In the genomic region with DNA sequence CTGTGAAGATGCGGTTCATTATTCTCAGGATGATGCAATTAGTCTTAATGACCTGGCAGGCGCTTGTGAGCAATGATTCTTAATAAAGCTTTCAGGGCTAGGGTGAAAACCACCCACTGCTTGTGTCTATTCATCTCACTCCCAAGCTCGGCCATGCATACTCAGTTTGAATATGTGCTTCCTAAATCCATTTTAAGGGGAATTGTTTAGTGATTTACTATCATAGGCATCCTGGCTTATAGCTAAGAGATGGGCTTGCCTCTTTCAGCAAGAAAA, we compare ENCODE assay signal across 1 cellular context.
TF ChIP-seq lines count a peak whose summit lies in the region.

No MANE protein-coding gene starts in this region.

TF ChIP-seq in GM12878, 131 proteins besides CTCF, POLR2A, EP300 and RAD21 (continued from another document):
- TF ChIP-seq, protein P1, sequence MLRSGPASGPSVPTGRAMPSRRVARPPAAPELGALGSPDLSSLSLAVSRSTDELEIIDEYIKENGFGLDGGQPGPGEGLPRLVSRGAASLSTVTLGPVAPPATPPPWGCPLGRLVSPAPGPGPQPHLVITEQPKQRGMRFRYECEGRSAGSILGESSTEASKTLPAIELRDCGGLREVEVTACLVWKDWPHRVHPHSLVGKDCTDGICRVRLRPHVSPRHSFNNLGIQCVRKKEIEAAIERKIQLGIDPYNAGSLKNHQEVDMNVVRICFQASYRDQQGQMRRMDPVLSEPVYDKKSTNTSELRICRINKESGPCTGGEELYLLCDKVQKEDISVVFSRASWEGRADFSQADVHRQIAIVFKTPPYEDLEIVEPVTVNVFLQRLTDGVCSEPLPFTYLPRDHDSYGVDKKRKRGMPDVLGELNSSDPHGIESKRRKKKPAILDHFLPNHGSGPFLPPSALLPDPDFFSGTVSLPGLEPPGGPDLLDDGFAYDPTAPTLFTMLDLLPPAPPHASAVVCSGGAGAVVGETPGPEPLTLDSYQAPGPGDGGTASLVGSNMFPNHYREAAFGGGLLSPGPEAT (IDR thresholded peaks at IDR 0.05; ENCODE audit: low read depth) = peak; percentile 79
- TF ChIP-seq, protein P2, sequence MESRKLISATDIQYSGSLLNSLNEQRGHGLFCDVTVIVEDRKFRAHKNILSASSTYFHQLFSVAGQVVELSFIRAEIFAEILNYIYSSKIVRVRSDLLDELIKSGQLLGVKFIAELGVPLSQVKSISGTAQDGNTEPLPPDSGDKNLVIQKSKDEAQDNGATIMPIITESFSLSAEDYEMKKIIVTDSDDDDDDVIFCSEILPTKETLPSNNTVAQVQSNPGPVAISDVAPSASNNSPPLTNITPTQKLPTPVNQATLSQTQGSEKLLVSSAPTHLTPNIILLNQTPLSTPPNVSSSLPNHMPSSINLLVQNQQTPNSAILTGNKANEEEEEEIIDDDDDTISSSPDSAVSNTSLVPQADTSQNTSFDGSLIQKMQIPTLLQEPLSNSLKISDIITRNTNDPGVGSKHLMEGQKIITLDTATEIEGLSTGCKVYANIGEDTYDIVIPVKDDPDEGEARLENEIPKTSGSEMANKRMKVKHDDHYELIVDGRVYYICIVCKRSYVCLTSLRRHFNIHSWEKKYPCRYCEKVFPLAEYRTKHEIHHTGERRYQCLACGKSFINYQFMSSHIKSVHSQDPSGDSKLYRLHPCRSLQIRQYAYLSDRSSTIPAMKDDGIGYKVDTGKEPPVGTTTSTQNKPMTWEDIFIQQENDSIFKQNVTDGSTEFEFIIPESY (IDR thresholded peaks at IDR 0.05) = no peak
- TF ChIP-seq EED (IDR thresholded peaks at IDR 0.05; ENCODE audit: low read depth) (peak; percentile 91), LARP7 (IDR thresholded peaks at IDR 0.05) (no peak), PAX5 (IDR thresholded peaks at IDR 0.05; ENCODE audit: borderline replicate concordance, low read depth, low read length) (peak; percentile 69), NR2F1 (conservative IDR thresholded peaks at IDR 0.05) (peak; percentile 90), TAF1 (IDR thresholded peaks at IDR 0.05; ENCODE audit: borderline replicate concordance, low read depth, low read length) (no peak), SMC3 (IDR thresholded peaks at IDR 0.05; ENCODE audit: borderline replicate concordance, low read length) (no peak), BHLHE40 (IDR thresholded peaks at IDR 0.05; ENCODE audit: borderline replicate concordance in 1 of 2, low read depth in 2 of 2, low read length in 1 of 2) (peak; percentile 79 to 85), ATF7 (IDR thresholded peaks at IDR 0.05; ENCODE audit: low read depth) (peak; percentile 95), IKZF2 (IDR thresholded peaks at IDR 0.05) (peak; percentile 91 to 95), STAT3 (IDR thresholded peaks at IDR 0.05; ENCODE audit: low read depth, low read length) (no peak), CREM (IDR thresholded peaks at IDR 0.05; ENCODE audit: low read depth) (peak; percentile 77), MEF2B (IDR thresholded peaks at IDR 0.05; ENCODE audit: partially characterized antibody, poor library complexity, severe bottlenecking) (no peak), ZNF24 (IDR thresholded peaks at IDR 0.05) (peak; percentile 40; the same call in 1 of the 2 replicates), CREB1 (IDR thresholded peaks at IDR 0.05; ENCODE audit: low read depth) (peak; percentile 54; the same call in 1 of the 2 replicates), PAX8 (IDR thresholded peaks at IDR 0.05) (no peak), MTA2 (IDR thresholded peaks at IDR 0.05; ENCODE audit: low read depth) (peak; percentile 100), FOXM1 (IDR thresholded peaks at IDR 0.05; ENCODE audit: low read depth, low read length) (peak; percentile 89; the same call in 1 of the 2 replicates), GATAD2B (conservative IDR thresholded peaks at IDR 0.05; ENCODE audit: low read depth) (no peak; the same call in 1 of the 2 replicates), HDAC2 (IDR thresholded peaks at IDR 0.05) (no peak), STAT1 (conservative IDR thresholded peaks at IDR 0.05) (no peak), TCF12 (IDR thresholded peaks at IDR 0.05; ENCODE audit: low read depth, low read length) (peak; percentile 58; the same call in 1 of the 2 replicates), ZNF207 (IDR thresholded peaks at IDR 0.05; ENCODE audit: borderline replicate concordance) (peak; percentile 6; the same call in 1 of the 2 replicates), TCF7 (IDR thresholded peaks at IDR 0.05; ENCODE audit: borderline replicate concordance) (peak; percentile 84; the same call in 1 of the 2 replicates), SREBF1 (IDR thresholded peaks at IDR 0.05; ENCODE audit: low read length) (no peak), JUND (IDR thresholded peaks at IDR 0.05; ENCODE audit: low read depth, low read length) (peak; percentile 82), RELA (IDR thresholded peaks at IDR 0.05; ENCODE audit: borderline replicate concordance, partially characterized antibody) (no peak)
- TF ChIP-seq, protein P3, sequence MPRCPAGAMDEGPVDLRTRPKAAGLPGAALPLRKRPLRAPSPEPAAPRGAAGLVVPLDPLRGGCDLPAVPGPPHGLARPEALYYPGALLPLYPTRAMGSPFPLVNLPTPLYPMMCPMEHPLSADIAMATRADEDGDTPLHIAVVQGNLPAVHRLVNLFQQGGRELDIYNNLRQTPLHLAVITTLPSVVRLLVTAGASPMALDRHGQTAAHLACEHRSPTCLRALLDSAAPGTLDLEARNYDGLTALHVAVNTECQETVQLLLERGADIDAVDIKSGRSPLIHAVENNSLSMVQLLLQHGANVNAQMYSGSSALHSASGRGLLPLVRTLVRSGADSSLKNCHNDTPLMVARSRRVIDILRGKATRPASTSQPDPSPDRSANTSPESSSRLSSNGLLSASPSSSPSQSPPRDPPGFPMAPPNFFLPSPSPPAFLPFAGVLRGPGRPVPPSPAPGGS (IDR thresholded peaks at IDR 0.05; ENCODE audit: borderline replicate concordance, insufficient read depth, low read depth, low read length, poor library complexity, severe bottlenecking) = peak; percentile 65
- TF ChIP-seq, protein P4, sequence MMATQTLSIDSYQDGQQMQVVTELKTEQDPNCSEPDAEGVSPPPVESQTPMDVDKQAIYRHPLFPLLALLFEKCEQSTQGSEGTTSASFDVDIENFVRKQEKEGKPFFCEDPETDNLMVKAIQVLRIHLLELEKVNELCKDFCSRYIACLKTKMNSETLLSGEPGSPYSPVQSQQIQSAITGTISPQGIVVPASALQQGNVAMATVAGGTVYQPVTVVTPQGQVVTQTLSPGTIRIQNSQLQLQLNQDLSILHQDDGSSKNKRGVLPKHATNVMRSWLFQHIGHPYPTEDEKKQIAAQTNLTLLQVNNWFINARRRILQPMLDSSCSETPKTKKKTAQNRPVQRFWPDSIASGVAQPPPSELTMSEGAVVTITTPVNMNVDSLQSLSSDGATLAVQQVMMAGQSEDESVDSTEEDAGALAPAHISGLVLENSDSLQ (IDR thresholded peaks at IDR 0.05) = peak; percentile 59
